Comparison of ENCODE assay signal across 32 cellular contexts in genomic region chrX:6678313-6678712, GRCh38.
DNase-seq lines count a peak whose midpoint lies in the region; ATAC-seq and TF ChIP-seq lines count a peak whose summit lies in the region.
"Had no signal": no experiment of that assay in that cellular context is flagged by ENCODE, and none has a peak within 500 bp of the region (broad histone marks: within the 10 kb centered on the region; RNA-seq: fewer than 3 reads in every experiment).

No MANE protein-coding gene starts in this region.

- no peak for TF ChIP-seq CTCF in nephron (IDR thresholded peaks at IDR 0.05; ENCODE audit: unreplicated experiment in 3 of 3)
- TF ChIP-seq CTCF in left lung (IDR thresholded peaks at IDR 0.05), result no peak
- no peak for TF ChIP-seq CTCF in heart right ventricle (IDR thresholded peaks at IDR 0.05)

- H3K27me3 Mint-ChIP-seq in nephron (ENCODE audit: low read depth), result no peaks in the 10 kb centered on the region
- H3K27me3 Mint-ChIP-seq: activated CD4-positive, alpha-beta memory T cell treated with anti-CD3 and anti-CD28 coated beads for 36 hours; activated naive CD8-positive, alpha-beta T cell treated with anti-CD3 and anti-CD28 coated beads, Interleukin-2, amount 50 U/mL, for 24 hours; CD4-positive, alpha-beta memory T cell; stimulated activated naive CD8-positive, alpha-beta T cell treated with anti-CD3 and anti-CD28 coated beads, Interleukin-15, Interleukin-2, amounts not matched to agents 100 ng/mL and 50 ng/mL, for 24 hours; T-helper 17 cell had no signal

- intact Hi-C loops in left lung (cut with DNase I) (no loop called here), heart right ventricle (cut with DNase I) (no loop called here)

- H3K4me3 ChIP-seq in SJCRH30 (no peak overlapping the region), left lung (no peak overlapping the region), heart right ventricle (no peak overlapping the region)
- H3K4me3 ChIP-seq: cardiac muscle cell, coronary artery, left ventricle myocardium inferior, MG63, right atrium auricular region, thoracic aorta, uterus had no signal

- H3K27me3 ChIP-seq in SJCRH30, result no peaks in the 10 kb centered on the region
- no peaks in the 10 kb centered on the region for H3K27me3 ChIP-seq in left lung
- no peaks in the 10 kb centered on the region for H3K27me3 ChIP-seq in heart right ventricle
- H3K27me3 ChIP-seq: cardiac muscle cell, MG63, right atrium auricular region, uterus had no signal

- H3K27ac ChIP-seq in SJCRH30 (no peak overlapping the region), left lung (no peak overlapping the region), heart right ventricle (no peak overlapping the region)
- H3K27ac ChIP-seq: cardiac muscle cell, coronary artery, KMS-11, left ventricle myocardium inferior, right atrium auricular region, thoracic aorta, uterus had no signal

- H3K36me3 Mint-ChIP-seq in nephron (ENCODE audit: low read depth), result no peaks in the 10 kb centered on the region
- H3K36me3 Mint-ChIP-seq: activated CD4-positive, alpha-beta memory T cell treated with anti-CD3 and anti-CD28 coated beads for 36 hours; CD4-positive, alpha-beta memory T cell had no signal

- ATAC-seq in left lung, result no peak
- ATAC-seq in heart right ventricle, result no peak
- ATAC-seq: activated naive CD8-positive, alpha-beta T cell treated with anti-CD3 and anti-CD28 coated beads, Interleukin-2, amount 50 U/mL, for 24 hours; HCT116; SK-N-SH treated with all-trans-retinoic acid at 6 μM for 48 hours; T-helper 17 cell had no signal

- peaks cover 15% of the 10 kb centered on the region for H3K4me1 Mint-ChIP-seq in nephron
- H3K4me1 Mint-ChIP-seq: activated naive CD8-positive, alpha-beta T cell treated with anti-CD3 and anti-CD28 coated beads, Interleukin-2, amount 50 U/mL, for 24 hours; CD4-positive, alpha-beta memory T cell had no signal

- no peak overlapping the region for H3K4me3 Mint-ChIP-seq in nephron
- H3K4me3 Mint-ChIP-seq: activated CD4-positive, alpha-beta memory T cell treated with anti-CD3 and anti-CD28 coated beads for 36 hours; activated naive CD8-positive, alpha-beta T cell treated with anti-CD3 and anti-CD28 coated beads, Interleukin-2, amount 50 U/mL, for 24 hours; CD4-positive, alpha-beta memory T cell; stimulated activated naive CD8-positive, alpha-beta T cell treated with anti-CD3 and anti-CD28 coated beads, Interleukin-15, Interleukin-2, amounts not matched to agents 100 ng/mL and 50 ng/mL, for 24 hours; T-helper 17 cell had no signal

- no peaks in the 10 kb centered on the region for H3K4me1 ChIP-seq in SJCRH30
- no peaks in the 10 kb centered on the region for H3K4me1 ChIP-seq in left lung
- no peaks in the 10 kb centered on the region for H3K4me1 ChIP-seq in heart right ventricle
- H3K4me1 ChIP-seq: left ventricle myocardium inferior, right atrium auricular region, uterus had no signal

- peak overlapping the region in 2 of 3 experiments; percentile 14 to 22 for H3K27ac Mint-ChIP-seq in nephron
- H3K27ac Mint-ChIP-seq: activated CD4-positive, alpha-beta memory T cell treated with anti-CD3 and anti-CD28 coated beads for 36 hours; activated naive CD8-positive, alpha-beta T cell treated with anti-CD3 and anti-CD28 coated beads, Interleukin-2, amount 50 U/mL, for 24 hours; CD4-positive, alpha-beta memory T cell; stimulated activated naive CD8-positive, alpha-beta T cell treated with anti-CD3 and anti-CD28 coated beads, Interleukin-15, Interleukin-2, amounts not matched to agents 100 ng/mL and 50 ng/mL, for 24 hours; T-helper 17 cell had no signal

- H3K36me3 ChIP-seq in SJCRH30 (no peaks in the 10 kb centered on the region), left lung (no peaks in the 10 kb centered on the region), heart right ventricle (no peaks in the 10 kb centered on the region)
- H3K36me3 ChIP-seq: cardiac muscle cell, left ventricle myocardium inferior, MG63, right atrium auricular region, thoracic aorta, uterus had no signal

- DNase-seq in DMS79 (lab: John Stamatoyannopoulos, UW) (peak; percentile 24), NCI-H1436 treated with DMSO at 0.1 percent for 48 hours (lab: John Stamatoyannopoulos, UW) (peak; percentile 16), NCI-H510A (lab: John Stamatoyannopoulos, UW) (peak; percentile 48), SJCRH30 (no peak), left lung (no peak), SW 1271 (lab: John Stamatoyannopoulos, UW) (no peak), heart right ventricle (no peak)
- DNase-seq: activated CD4-positive, alpha-beta memory T cell treated with anti-CD3 and anti-CD28 coated beads for 36 hours; activated CD4-positive, alpha-beta T cell treated with anti-CD3 and anti-CD28 coated beads for 1 hour; activated CD8-positive, alpha-beta memory T cell treated with anti-CD3 and anti-CD28 coated beads, Interleukin-2, amount 50 U/mL, for 4 hours; activated naive CD4-positive, alpha-beta T cell; activated naive CD8-positive, alpha-beta T cell treated with anti-CD3 and anti-CD28 coated beads, Interleukin-2, amount 50 U/mL, for 24 hours; AML-193; CD4-positive, alpha-beta memory T cell; effector CD8-positive, alpha-beta T cell; left ventricle myocardium inferior; mesendoderm; MG63; NCI-H446; posterior cingulate gyrus; stimulated activated CD4-positive, alpha-beta T cell treated with anti-CD3 and anti-CD28 coated beads, Interleukin-1b, Interleukin-23, amount 100 ng/mL, for 48 hours; T-helper 17 cell; uterus had no signal

- H3K9me3 Mint-ChIP-seq in nephron, result no peaks in the 10 kb centered on the region
- H3K9me3 Mint-ChIP-seq: activated CD4-positive, alpha-beta memory T cell treated with anti-CD3 and anti-CD28 coated beads for 36 hours; activated naive CD8-positive, alpha-beta T cell treated with anti-CD3 and anti-CD28 coated beads, Interleukin-2, amount 50 U/mL, for 24 hours; stimulated activated naive CD8-positive, alpha-beta T cell treated with anti-CD3 and anti-CD28 coated beads, Interleukin-15, Interleukin-2, amounts not matched to agents 100 ng/mL and 50 ng/mL, for 24 hours had no signal

- 8 to 16% methylated on average over 7 of the region's 7 CpGs for WGBS in heart right ventricle, 2 donors

- H3K9me3 ChIP-seq in SJCRH30 (replicated peaks) (no peaks in the 10 kb centered on the region), left lung (no peaks in the 10 kb centered on the region), heart right ventricle (peaks cover 0 to 2% (median 0%) of the 10 kb centered on the region in 11 donors)
- H3K9me3 ChIP-seq: left ventricle myocardium inferior, MG63, right atrium auricular region, thoracic aorta, uterus had no signal

Comparison
In these comparisons a context has a peak if more than half of its experiments do, and no peak if none do; other contexts are left out.
1. DNase-seq: peak in DMS79 (single experiment), NCI-H1436 treated with DMSO at 0.1 percent for 48 hours (single experiment) and NCI-H510A (single experiment); none in SJCRH30 (0 of 2), left lung (0 of 2), SW 1271 (0 of 2) and heart right ventricle (0 of 2).